ENCODE assay signal across 15 cellular contexts in genomic region chrX:101370888-101371504, GRCh38. TPM values are rescaled to one million over a fixed set of nuclear protein-coding genes. Genes with fewer than 3 reads are reported as not detected.
DNase-seq lines count a peak whose midpoint lies in the region; ATAC-seq and TF ChIP-seq lines count a peak whose summit lies in the region.
"Had no signal": no experiment of that assay in that cellular context is flagged by ENCODE, and none has a peak within 500 bp of the region (broad histone marks: within the 10 kb centered on the region; RNA-seq: fewer than 3 reads in every experiment).

No MANE protein-coding gene starts in this region.

- H3K4me3 Mint-ChIP-seq in nephron, result no peak overlapping the region
- H3K4me3 Mint-ChIP-seq: activated naive CD8-positive, alpha-beta T cell treated with anti-CD3 and anti-CD28 coated beads, Interleukin-2, amount 50 U/mL, for 24 hours had no signal

- H2BK15ac ChIP-seq in mesendoderm (replicated peaks; ENCODE audit: low read depth), result no peak overlapping the region

- intact Hi-C loops in body of pancreas (cut with DNase I), result no loop called here

- no peak overlapping the region for H4K8ac ChIP-seq in mesendoderm (ENCODE audit: low read depth, low read length)

- TF ChIP-seq CTCF in nephron (IDR thresholded peaks at IDR 0.05; ENCODE audit: unreplicated experiment in 3 of 3) (no peak), body of pancreas (IDR thresholded peaks at IDR 0.05) (no peak)

- H2BK5ac ChIP-seq in mesendoderm (ENCODE audit: low read length), result no peak overlapping the region

- no peaks in the 10 kb centered on the region for H3K4me1 Mint-ChIP-seq in nephron

- WGBS in mesendoderm (ENCODE audit: extremely low coverage, insufficient coverage, low lambda C conversion rate), result no CpG with 5 or more reads among the region's 3 CpGs
- WGBS in body of pancreas, 2 donors, result 46 to 75% methylated on average over 3 of the region's 3 CpGs

- no peaks in the 10 kb centered on the region for H3K9me3 Mint-ChIP-seq in nephron
- H3K9me3 Mint-ChIP-seq: activated naive CD8-positive, alpha-beta T cell treated with anti-CD3 and anti-CD28 coated beads, Interleukin-2, amount 50 U/mL, for 24 hours had no signal

- no peaks in the 10 kb centered on the region for H3K27me3 ChIP-seq in mesendoderm (ENCODE audit: insufficient read depth, low read length, poor library complexity)
- H3K27me3 ChIP-seq in body of pancreas, result no peaks in the 10 kb centered on the region

- no peak overlapping the region for H3K4ac ChIP-seq in mesendoderm (ENCODE audit: low read depth, low read length)

- H3K79me1 ChIP-seq in mesendoderm (ENCODE audit: low read length), result no peaks in the 10 kb centered on the region

- H3K9ac ChIP-seq in mesendoderm (ENCODE audit: low read length), result no peak overlapping the region

- H2BK120ac ChIP-seq in mesendoderm (ENCODE audit: low read depth, low read length), result no peak overlapping the region

- no peak overlapping the region for H2AK5ac ChIP-seq in mesendoderm (ENCODE audit: low read length)

- H3K56ac ChIP-seq in mesendoderm (ENCODE audit: low read length), result no peak overlapping the region

- H3K36me3 ChIP-seq in mesendoderm (ENCODE audit: control insufficient read depth, insufficient read depth, low read length) (no peaks in the 10 kb centered on the region), body of pancreas (replicated peaks in 1 of 2; ENCODE audit: insufficient read depth in 1 of 2, low read depth in 2 of 2) (no peaks in the 10 kb centered on the region)

- no peaks in the 10 kb centered on the region for H3K27me3 Mint-ChIP-seq in nephron (ENCODE audit: low read depth)
- H3K27me3 Mint-ChIP-seq: activated naive CD8-positive, alpha-beta T cell treated with anti-CD3 and anti-CD28 coated beads, Interleukin-2, amount 50 U/mL, for 24 hours had no signal

- no peak for DNase-seq in mesendoderm
- no peak for DNase-seq in body of pancreas
- DNase-seq in hippocampal formation (lab: John Stamatoyannopoulos, UW), result no peak
- no peak for DNase-seq in T1000 (lab: John Stamatoyannopoulos, UW)
- DNase-seq: activated naive CD8-positive, alpha-beta T cell treated with anti-CD3 and anti-CD28 coated beads, Interleukin-2, amount 50 U/mL, for 24 hours; HCEC 1CT; left ventricle myocardium superior; NCI-H2081 treated with DMSO at 0.1 percent for 48 hours had no signal

- no peak overlapping the region for H3K4me2 ChIP-seq in mesendoderm (ENCODE audit: low read length)

- H3K9me3 ChIP-seq in body of pancreas, result no peaks in the 10 kb centered on the region

- no peak overlapping the region for H3K23ac ChIP-seq in mesendoderm (ENCODE audit: low read length)

- ATAC-seq in GM19023 (IDR thresholded peaks at IDR 0.05; ENCODE audit: unreplicated experiment) (peak; percentile 78), HG02678 (IDR thresholded peaks at IDR 0.05; ENCODE audit: unreplicated experiment) (peak; percentile 62), HG03565 (IDR thresholded peaks at IDR 0.05; ENCODE audit: unreplicated experiment) (peak; percentile 86), body of pancreas (no peak)
- ATAC-seq: activated naive CD8-positive, alpha-beta T cell treated with anti-CD3 and anti-CD28 coated beads, Interleukin-2, amount 50 U/mL, for 24 hours; left ventricle myocardium superior had no signal

- no peak overlapping the region for H3K27ac ChIP-seq in mesendoderm (ENCODE audit: low read depth, low read length)
- H3K27ac ChIP-seq in body of pancreas, result no peak overlapping the region

- no peak overlapping the region for H3K4me3 ChIP-seq in mesendoderm (ENCODE audit: low read length)
- no peak overlapping the region for H3K4me3 ChIP-seq in body of pancreas

- no peaks in the 10 kb centered on the region for H3K36me3 Mint-ChIP-seq in nephron (ENCODE audit: low read depth)

- H3K27ac Mint-ChIP-seq in nephron, result peak overlapping the region; percentile 8 to 55 (median 11)
- H3K27ac Mint-ChIP-seq: activated naive CD8-positive, alpha-beta T cell treated with anti-CD3 and anti-CD28 coated beads, Interleukin-2, amount 50 U/mL, for 24 hours had no signal

- TF ChIP-seq POLR2A in body of pancreas (IDR thresholded peaks at IDR 0.05), result no peak

- no peak overlapping the region for H3K18ac ChIP-seq in mesendoderm (ENCODE audit: low read length)

- H4K5ac ChIP-seq in mesendoderm (ENCODE audit: low read length), result no peak overlapping the region

- H3K4me1 ChIP-seq in mesendoderm (ENCODE audit: control insufficient read depth, low read depth, low read length) (no peaks in the 10 kb centered on the region), body of pancreas (no peaks in the 10 kb centered on the region)

- no peaks in the 10 kb centered on the region for H3K79me2 ChIP-seq in mesendoderm (ENCODE audit: control insufficient read depth, insufficient read depth, low read length)

RNA-seq across cellular contexts. Expression of gene BTK, which starts 15.0 kb away (rescaled TPM):
- polyA plus RNA-seq in mesendoderm (2013, experiment 1 of 2), result 0.08 TPM
- polyA plus RNA-seq in mesendoderm (2013, experiment 2 of 2), result 0.13 TPM
- 1 to 10 TPM; 2.6 to 4.0 TPM for total RNA-seq in body of pancreas
- total RNA-seq: dermis microvascular lymphatic vessel endothelial cell; osteocyte; T-helper 1 cell treated with Interleukin-12 subunit alpha and Interleukin-12 subunit beta and Interleukin-4 antibody, amounts not matched to agents 30 ng/mL and 1 ng/mL, for 36 hours had no signal

RNA-seq across cellular contexts. Expression of gene RPL36A, which starts 19.8 kb away (rescaled TPM):
- 3,648 TPM for polyA plus RNA-seq in mesendoderm (2013, experiment 1 of 2)
- 3,664 TPM for polyA plus RNA-seq in mesendoderm (2013, experiment 2 of 2)
- 100 to 1,000 TPM; 369 to 821 TPM for total RNA-seq in body of pancreas

RNA-seq across cellular contexts. Expression of gene TIMM8A, which starts 22.5 kb away (rescaled TPM):
- polyA plus RNA-seq in mesendoderm (2013, experiment 1 of 2), result 26.0 TPM
- 24.3 TPM for polyA plus RNA-seq in mesendoderm (2013, experiment 2 of 2)
- 1 to 10 TPM; 5.3 to 5.7 TPM for total RNA-seq in body of pancreas

RNA-seq across cellular contexts. Expression of gene GLA, which starts 36.7 kb away (rescaled TPM):
- polyA plus RNA-seq in mesendoderm (2013, experiment 1 of 2), result 31.3 TPM
- 32.2 TPM for polyA plus RNA-seq in mesendoderm (2013, experiment 2 of 2)
- 1 to 10 TPM; 6.2 to 7.6 TPM for total RNA-seq in body of pancreas

RNA-seq across cellular contexts. Expression of gene HNRNPH2, which starts 37.0 kb away (rescaled TPM):
- polyA plus RNA-seq in mesendoderm (2013, experiment 1 of 2), result 54.7 TPM
- polyA plus RNA-seq in mesendoderm (2013, experiment 2 of 2), result 53.0 TPM
- total RNA-seq in body of pancreas, result 10 to 100 TPM; 24.1 to 25.7 TPM
